Comparison of ENCODE assay signal across 1 cellular context in the genomic region with DNA sequence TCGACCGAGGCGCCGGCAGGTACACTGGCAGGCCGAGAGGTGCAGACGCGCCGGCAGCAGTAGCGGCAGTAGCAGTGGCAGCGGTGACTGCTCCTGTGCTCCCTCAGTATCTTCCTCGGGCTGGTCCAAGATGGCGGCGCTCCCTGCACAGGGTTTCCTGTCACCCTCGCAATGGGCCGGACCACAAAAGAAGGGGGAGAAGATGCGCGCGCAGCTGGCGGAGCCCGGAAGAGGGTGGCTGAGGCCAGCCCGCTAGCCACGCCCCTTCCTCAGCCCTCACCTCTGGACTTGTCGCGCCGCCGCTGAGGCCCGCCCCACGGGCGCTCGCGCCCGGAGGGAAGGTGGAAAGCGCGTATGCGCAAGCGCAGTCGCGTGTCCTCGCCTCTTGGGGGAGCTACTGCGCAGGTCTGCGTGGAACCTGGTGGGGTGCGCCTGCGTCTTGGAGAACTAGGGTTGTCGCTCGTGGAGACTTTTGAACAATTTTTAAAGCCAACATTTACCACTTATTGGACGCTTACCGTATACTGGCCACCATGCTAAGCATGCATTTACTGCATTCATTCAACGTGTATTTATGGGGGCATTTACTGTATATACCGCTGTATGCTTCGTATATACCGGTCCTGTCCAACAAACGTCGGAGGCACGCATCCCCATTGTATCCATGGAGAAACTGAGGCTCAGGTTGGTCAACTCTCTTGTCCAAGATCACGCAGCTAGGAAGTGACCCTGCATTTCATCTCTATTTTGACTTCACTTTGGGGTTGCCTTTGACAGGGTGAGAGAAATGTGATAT.
A peak's percentile ranks its signal among the peaks of the same experiment; 100 is the strongest.
TF ChIP-seq lines count a peak whose summit lies in the region.

RAB14 (minus strand) TSS at position 132 of the 796 bp plus-strand sequence. CDS start 8,457 bp downstream, outside the sequence.

TF ChIP-seq in HepG2, 621 proteins besides CTCF, POLR2A, EP300 and RAD21 (continued from another document and continues in another):
- TF ChIP-seq, protein P1, sequence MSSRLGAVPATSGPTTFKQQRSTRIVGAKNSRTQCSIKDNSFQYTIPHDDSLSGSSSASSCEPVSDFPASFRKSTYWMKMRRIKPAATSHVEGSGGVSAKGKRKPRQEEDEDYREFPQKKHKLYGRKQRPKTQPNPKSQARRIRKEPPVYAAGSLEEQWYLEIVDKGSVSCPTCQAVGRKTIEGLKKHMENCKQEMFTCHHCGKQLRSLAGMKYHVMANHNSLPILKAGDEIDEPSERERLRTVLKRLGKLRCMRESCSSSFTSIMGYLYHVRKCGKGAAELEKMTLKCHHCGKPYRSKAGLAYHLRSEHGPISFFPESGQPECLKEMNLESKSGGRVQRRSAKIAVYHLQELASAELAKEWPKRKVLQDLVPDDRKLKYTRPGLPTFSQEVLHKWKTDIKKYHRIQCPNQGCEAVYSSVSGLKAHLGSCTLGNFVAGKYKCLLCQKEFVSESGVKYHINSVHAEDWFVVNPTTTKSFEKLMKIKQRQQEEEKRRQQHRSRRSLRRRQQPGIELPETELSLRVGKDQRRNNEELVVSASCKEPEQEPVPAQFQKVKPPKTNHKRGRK (CRISPR knock-in tag; IDR thresholded peaks at IDR 0.05), result no peak
- TF ChIP-seq ARID2 (CRISPR knock-in tag; IDR thresholded peaks at IDR 0.05; ENCODE audit: borderline replicate concordance) (no peak), NCOA1 (CRISPR knock-in tag; IDR thresholded peaks at IDR 0.05) (no peak), ZNF652 (CRISPR knock-in tag; IDR thresholded peaks at IDR 0.05; ENCODE audit: borderline replicate concordance, low read depth) (no peak), MAF1 (CRISPR knock-in tag; IDR thresholded peaks at IDR 0.05; ENCODE audit: borderline replicate concordance) (no peak), ZFP1 (CRISPR knock-in tag; IDR thresholded peaks at IDR 0.05) (no peak; the same call in 1 of the 2 replicates), JDP2 (CRISPR knock-in tag; IDR thresholded peaks at IDR 0.05; ENCODE audit: borderline replicate concordance) (no peak; the same call in 1 of the 2 replicates), TEAD3 (CRISPR knock-in tag; optimal IDR thresholded peaks at IDR 0.05; ENCODE audit: borderline replicate concordance) (no peak), ZNF136 (CRISPR knock-in tag; IDR thresholded peaks at IDR 0.05; ENCODE audit: low read depth) (0 out of 2 replicates have a peak, but pooled peaks have one; percentile 46), HDAC1 (CRISPR knock-in tag; IDR thresholded peaks at IDR 0.05) (peak; percentile 98), SMARCE1 (IDR thresholded peaks at IDR 0.05; ENCODE audit: borderline replicate concordance) (no peak), E2F5 (CRISPR knock-in tag; conservative IDR thresholded peaks at IDR 0.05) (no peak), ATF5 (CRISPR knock-in tag; IDR thresholded peaks at IDR 0.05; ENCODE audit: low read depth) (no peak), RFXANK (CRISPR knock-in tag; IDR thresholded peaks at IDR 0.05) (no peak), ATF7-NPFF (CRISPR knock-in tag; IDR thresholded peaks at IDR 0.05; ENCODE audit: low read depth) (no peak; the same call in 1 of the 2 replicates), NAIF1 (CRISPR knock-in tag; IDR thresholded peaks at IDR 0.05; ENCODE audit: borderline replicate concordance) (0 out of 2 replicates have a peak, but pooled peaks have one; percentile 74), ZFP41 (CRISPR knock-in tag; IDR thresholded peaks at IDR 0.05; ENCODE audit: borderline replicate concordance) (no peak), KAT2B (IDR thresholded peaks at IDR 0.05; ENCODE audit: borderline replicate concordance, low read depth, low read length) (no peak), ARNTL (CRISPR knock-in tag; IDR thresholded peaks at IDR 0.05) (peak; percentile 37; the same call in 1 of the 2 replicates), IRF1 (CRISPR knock-in tag; IDR thresholded peaks at IDR 0.05; ENCODE audit: low read depth) (no peak), ZNF614 (CRISPR knock-in tag; IDR thresholded peaks at IDR 0.05; ENCODE audit: borderline replicate concordance) (peak; percentile 52; the same call in 1 of the 2 replicates), FOXC1 (CRISPR knock-in tag; IDR thresholded peaks at IDR 0.05; ENCODE audit: borderline replicate concordance) (0 out of 2 replicates have a peak, but pooled peaks have one; percentile 45), NFE2 (CRISPR knock-in tag; IDR thresholded peaks at IDR 0.05) (no peak), ZFP36L1 (CRISPR knock-in tag; IDR thresholded peaks at IDR 0.05) (no peak), ZFP62 (CRISPR knock-in tag; IDR thresholded peaks at IDR 0.05) (no peak), MATR3 (CRISPR knock-in tag; IDR thresholded peaks at IDR 0.05) (no peak), ADNP (CRISPR knock-in tag; IDR thresholded peaks at IDR 0.05) (no peak), ZNF33A (CRISPR knock-in tag; IDR thresholded peaks at IDR 0.05; ENCODE audit: borderline replicate concordance) (peak; percentile 59; the same call in 1 of the 2 replicates), ZNF446 (CRISPR knock-in tag; IDR thresholded peaks at IDR 0.05) (0 out of 2 replicates have a peak, but pooled peaks have one; percentile 20), PHF21A (CRISPR knock-in tag; IDR thresholded peaks at IDR 0.05) (peak; percentile 46; the same call in 1 of the 2 replicates), ZNF709 (CRISPR knock-in tag; IDR thresholded peaks at IDR 0.05) (0 out of 2 replicates have a peak, but pooled peaks have one; percentile 72), POLR2G (IDR thresholded peaks at IDR 0.05; ENCODE audit: low read depth, low read length) (peak; percentile 84), PREB (CRISPR knock-in tag; IDR thresholded peaks at IDR 0.05) (no peak), SMAD1 (CRISPR knock-in tag; IDR thresholded peaks at IDR 0.05; ENCODE audit: borderline replicate concordance, low read depth) (no peak; the same call in 1 of the 2 replicates), ZNF780A (CRISPR knock-in tag; IDR thresholded peaks at IDR 0.05) (no peak)
- TF ChIP-seq, protein P2, sequence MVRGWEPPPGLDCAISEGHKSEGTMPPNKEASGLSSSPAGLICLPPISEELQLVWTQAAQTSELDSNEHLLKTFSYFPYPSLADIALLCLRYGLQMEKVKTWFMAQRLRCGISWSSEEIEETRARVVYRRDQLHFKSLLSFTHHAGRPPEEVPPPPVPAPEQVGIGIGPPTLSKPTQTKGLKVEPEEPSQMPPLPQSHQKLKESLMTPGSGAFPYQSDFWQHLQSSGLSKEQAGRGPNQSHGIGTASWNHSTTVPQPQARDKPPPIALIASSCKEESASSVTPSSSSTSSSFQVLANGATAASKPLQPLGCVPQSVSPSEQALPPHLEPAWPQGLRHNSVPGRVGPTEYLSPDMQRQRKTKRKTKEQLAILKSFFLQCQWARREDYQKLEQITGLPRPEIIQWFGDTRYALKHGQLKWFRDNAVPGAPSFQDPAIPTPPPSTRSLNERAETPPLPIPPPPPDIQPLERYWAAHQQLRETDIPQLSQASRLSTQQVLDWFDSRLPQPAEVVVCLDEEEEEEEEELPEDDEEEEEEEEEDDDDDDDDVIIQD (CRISPR knock-in tag; IDR thresholded peaks at IDR 0.05; ENCODE audit: low read depth), result peak; percentile 60; the same call in 1 of the 2 replicates
- TF ChIP-seq, protein P3, sequence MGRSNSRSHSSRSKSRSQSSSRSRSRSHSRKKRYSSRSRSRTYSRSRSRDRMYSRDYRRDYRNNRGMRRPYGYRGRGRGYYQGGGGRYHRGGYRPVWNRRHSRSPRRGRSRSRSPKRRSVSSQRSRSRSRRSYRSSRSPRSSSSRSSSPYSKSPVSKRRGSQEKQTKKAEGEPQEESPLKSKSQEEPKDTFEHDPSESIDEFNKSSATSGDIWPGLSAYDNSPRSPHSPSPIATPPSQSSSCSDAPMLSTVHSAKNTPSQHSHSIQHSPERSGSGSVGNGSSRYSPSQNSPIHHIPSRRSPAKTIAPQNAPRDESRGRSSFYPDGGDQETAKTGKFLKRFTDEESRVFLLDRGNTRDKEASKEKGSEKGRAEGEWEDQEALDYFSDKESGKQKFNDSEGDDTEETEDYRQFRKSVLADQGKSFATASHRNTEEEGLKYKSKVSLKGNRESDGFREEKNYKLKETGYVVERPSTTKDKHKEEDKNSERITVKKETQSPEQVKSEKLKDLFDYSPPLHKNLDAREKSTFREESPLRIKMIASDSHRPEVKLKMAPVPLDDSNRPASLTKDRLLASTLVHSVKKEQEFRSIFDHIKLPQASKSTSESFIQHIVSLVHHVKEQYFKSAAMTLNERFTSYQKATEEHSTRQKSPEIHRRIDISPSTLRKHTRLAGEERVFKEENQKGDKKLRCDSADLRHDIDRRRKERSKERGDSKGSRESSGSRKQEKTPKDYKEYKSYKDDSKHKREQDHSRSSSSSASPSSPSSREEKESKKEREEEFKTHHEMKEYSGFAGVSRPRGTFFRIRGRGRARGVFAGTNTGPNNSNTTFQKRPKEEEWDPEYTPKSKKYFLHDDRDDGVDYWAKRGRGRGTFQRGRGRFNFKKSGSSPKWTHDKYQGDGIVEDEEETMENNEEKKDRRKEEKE (IDR thresholded peaks at IDR 0.05), result no peak
- TF ChIP-seq, protein P4, sequence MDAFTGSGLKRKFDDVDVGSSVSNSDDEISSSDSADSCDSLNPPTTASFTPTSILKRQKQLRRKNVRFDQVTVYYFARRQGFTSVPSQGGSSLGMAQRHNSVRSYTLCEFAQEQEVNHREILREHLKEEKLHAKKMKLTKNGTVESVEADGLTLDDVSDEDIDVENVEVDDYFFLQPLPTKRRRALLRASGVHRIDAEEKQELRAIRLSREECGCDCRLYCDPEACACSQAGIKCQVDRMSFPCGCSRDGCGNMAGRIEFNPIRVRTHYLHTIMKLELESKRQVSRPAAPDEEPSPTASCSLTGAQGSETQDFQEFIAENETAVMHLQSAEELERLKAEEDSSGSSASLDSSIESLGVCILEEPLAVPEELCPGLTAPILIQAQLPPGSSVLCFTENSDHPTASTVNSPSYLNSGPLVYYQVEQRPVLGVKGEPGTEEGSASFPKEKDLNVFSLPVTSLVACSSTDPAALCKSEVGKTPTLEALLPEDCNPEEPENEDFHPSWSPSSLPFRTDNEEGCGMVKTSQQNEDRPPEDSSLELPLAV (CRISPR knock-in tag; conservative IDR thresholded peaks at IDR 0.05; ENCODE audit: low read depth), result no peak
- TF ChIP-seq, protein P5, sequence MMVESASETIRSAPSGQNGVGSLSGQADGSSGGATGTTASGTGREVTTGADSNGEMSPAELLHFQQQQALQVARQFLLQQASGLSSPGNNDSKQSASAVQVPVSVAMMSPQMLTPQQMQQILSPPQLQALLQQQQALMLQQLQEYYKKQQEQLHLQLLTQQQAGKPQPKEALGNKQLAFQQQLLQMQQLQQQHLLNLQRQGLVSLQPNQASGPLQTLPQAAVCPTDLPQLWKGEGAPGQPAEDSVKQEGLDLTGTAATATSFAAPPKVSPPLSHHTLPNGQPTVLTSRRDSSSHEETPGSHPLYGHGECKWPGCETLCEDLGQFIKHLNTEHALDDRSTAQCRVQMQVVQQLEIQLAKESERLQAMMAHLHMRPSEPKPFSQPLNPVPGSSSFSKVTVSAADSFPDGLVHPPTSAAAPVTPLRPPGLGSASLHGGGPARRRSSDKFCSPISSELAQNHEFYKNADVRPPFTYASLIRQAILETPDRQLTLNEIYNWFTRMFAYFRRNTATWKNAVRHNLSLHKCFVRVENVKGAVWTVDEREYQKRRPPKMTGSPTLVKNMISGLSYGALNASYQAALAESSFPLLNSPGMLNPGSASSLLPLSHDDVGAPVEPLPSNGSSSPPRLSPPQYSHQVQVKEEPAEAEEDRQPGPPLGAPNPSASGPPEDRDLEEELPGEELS (CRISPR knock-in tag; IDR thresholded peaks at IDR 0.05), result peak; percentile 37; the same call in 1 of the 2 replicates
- TF ChIP-seq, protein P6, sequence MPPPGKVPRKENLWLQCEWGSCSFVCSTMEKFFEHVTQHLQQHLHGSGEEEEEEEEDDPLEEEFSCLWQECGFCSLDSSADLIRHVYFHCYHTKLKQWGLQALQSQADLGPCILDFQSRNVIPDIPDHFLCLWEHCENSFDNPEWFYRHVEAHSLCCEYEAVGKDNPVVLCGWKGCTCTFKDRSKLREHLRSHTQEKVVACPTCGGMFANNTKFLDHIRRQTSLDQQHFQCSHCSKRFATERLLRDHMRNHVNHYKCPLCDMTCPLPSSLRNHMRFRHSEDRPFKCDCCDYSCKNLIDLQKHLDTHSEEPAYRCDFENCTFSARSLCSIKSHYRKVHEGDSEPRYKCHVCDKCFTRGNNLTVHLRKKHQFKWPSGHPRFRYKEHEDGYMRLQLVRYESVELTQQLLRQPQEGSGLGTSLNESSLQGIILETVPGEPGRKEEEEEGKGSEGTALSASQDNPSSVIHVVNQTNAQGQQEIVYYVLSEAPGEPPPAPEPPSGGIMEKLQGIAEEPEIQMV (CRISPR knock-in tag; IDR thresholded peaks at IDR 0.05; ENCODE audit: low read depth), result no peak
- TF ChIP-seq, protein P7, sequence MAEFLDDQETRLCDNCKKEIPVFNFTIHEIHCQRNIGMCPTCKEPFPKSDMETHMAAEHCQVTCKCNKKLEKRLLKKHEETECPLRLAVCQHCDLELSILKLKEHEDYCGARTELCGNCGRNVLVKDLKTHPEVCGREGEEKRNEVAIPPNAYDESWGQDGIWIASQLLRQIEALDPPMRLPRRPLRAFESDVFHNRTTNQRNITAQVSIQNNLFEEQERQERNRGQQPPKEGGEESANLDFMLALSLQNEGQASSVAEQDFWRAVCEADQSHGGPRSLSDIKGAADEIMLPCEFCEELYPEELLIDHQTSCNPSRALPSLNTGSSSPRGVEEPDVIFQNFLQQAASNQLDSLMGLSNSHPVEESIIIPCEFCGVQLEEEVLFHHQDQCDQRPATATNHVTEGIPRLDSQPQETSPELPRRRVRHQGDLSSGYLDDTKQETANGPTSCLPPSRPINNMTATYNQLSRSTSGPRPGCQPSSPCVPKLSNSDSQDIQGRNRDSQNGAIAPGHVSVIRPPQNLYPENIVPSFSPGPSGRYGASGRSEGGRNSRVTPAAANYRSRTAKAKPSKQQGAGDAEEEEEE (CRISPR knock-in tag; IDR thresholded peaks at IDR 0.05; ENCODE audit: borderline replicate concordance), result no peak
